Comparison of ENCODE assay signal across 30 cellular contexts in the genomic region with DNA sequence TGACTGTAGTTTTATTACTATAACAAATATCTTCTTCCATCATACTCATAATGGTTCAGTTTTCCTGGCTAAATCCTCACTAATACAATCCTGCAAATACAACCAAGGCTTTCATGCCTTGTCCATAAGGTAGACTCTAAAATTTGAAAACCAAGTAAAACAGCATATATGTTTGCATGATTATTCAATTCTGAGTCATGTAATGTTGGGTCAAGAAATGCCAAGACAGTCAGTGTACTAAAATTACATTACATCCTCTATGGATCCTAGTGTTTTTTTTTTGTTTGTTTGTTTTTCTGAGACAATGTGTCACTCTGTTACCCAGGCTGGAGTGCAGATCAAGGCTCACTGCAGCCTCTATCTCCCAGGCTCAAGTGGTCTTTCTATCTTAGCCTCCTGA. TPM values are rescaled to one million over a fixed set of nuclear protein-coding genes. Genes with fewer than 3 reads are reported as not detected.
DNase-seq lines count a peak whose midpoint lies in the region; ATAC-seq, FAIRE-seq and TF ChIP-seq lines count a peak whose summit lies in the region.
"Had no signal": no experiment of that assay in that cellular context is flagged by ENCODE, and none has a peak within 500 bp of the region (broad histone marks: within the 10 kb centered on the region; RNA-seq: fewer than 3 reads in every experiment).

No MANE protein-coding gene starts in this region.

- H4K5ac ChIP-seq in H1 (ENCODE audit: insufficient read length, low read depth, low read length), result no peak overlapping the region

- no peak for ATAC-seq in HG02885 (IDR thresholded peaks at IDR 0.05; ENCODE audit: poor library complexity, unreplicated experiment)
- ATAC-seq: GM12878 had no signal

- no peak for TF ChIP-seq POLR2A in H1 (IDR thresholded peaks at IDR 0.05; ENCODE audit: control extremely low read depth in 1 of 2, low read depth in 2 of 2, low read length in 2 of 2)

- no peak overlapping the region for H4K91ac ChIP-seq in H1 (replicated peaks; ENCODE audit: insufficient read length, low read length)

- no peak overlapping the region for H2BK5ac ChIP-seq in H1 (ENCODE audit: low read depth, low read length)

- TF ChIP-seq EP300 in H1 (IDR thresholded peaks at IDR 0.05; ENCODE audit: borderline replicate concordance in 1 of 2, low read depth in 2 of 2, low read length in 2 of 2), result no peak

- H3K4me3 ChIP-seq in H1 (ENCODE audit: extremely low read depth in 1 of 4, insufficient read depth in 2 of 4, low read depth in 3 of 4, low read length in 4 of 4), result no peak overlapping the region
- H3K4me3 ChIP-seq: BLaER1, GM12878 had no signal

- no peak overlapping the region for H3K14ac ChIP-seq in H1 (ENCODE audit: insufficient read length)

- no peak overlapping the region for H2BK12ac ChIP-seq in H1 (ENCODE audit: low read depth, low read length)

- no peak overlapping the region for H2AFZ ChIP-seq in H1 (ENCODE audit: low read length)

- H2BK120ac ChIP-seq in H1 (replicated peaks; ENCODE audit: low read depth, low read length), result no peak overlapping the region

- no peaks in the 10 kb centered on the region for H3K9me3 ChIP-seq in H1 (ENCODE audit: insufficient read depth in 2 of 2, low read depth in 1 of 2, low read length in 1 of 2)
- H3K9me3 ChIP-seq: BE2C had no signal

- H3K23me2 ChIP-seq in H1 (ENCODE audit: low read depth, low read length), result no peaks in the 10 kb centered on the region

- POLR2A ChIA-PET in H1 (lab: Charles Lee; ENCODE audit: partially characterized antibody), result no interaction called here

- no peaks in the 10 kb centered on the region for H3K4me1 ChIP-seq in H1 (replicated peaks in 1 of 4; ENCODE audit: control insufficient read depth in 3 of 4, insufficient read depth in 4 of 4, low read length in 3 of 4)
- H3K4me1 ChIP-seq: BE2C, BLaER1 had no signal

- CTCF ChIA-PET in H1 (lab: Charles Lee; ENCODE audit: partially characterized antibody), result no interaction called here

- H3K27me3 ChIP-seq in H1 (replicated peaks in 1 of 4; ENCODE audit: control insufficient read depth in 3 of 4, extremely low read depth in 1 of 4, insufficient read depth in 3 of 4, low read length in 3 of 4), result no peaks in the 10 kb centered on the region
- H3K27me3 ChIP-seq: BE2C had no signal

- DNase-seq in DMS53 (lab: John Stamatoyannopoulos, UW), result peak; percentile 5
- no peak for DNase-seq in DMS53 treated with DMSO at 0.1 percent for 48 hours (lab: John Stamatoyannopoulos, UW; ENCODE audit: unreplicated experiment)
- DNase-seq in HT1080 (ENCODE audit: low read depth), result peak; percentile 9
- peak; percentile 2 for DNase-seq in RPMI7951 (ENCODE audit: low read depth)
- DNase-seq in H1 (ENCODE audit: low read depth in 1 of 2, low spot score in 2 of 2), result no peak
- no peak for DNase-seq in NCI-H1694 treated with DMSO at 0.1 percent for 48 hours (lab: John Stamatoyannopoulos, UW)
- DNase-seq in germinal center (ENCODE audit: low spot score), result no peak
- DNase-seq: ACHN; BE2C; C1 segment of cervical spinal cord; CD4-positive, alpha-beta memory T cell; CD4-positive, CD25-positive, alpha-beta regulatory T cell; CD8-positive, alpha-beta memory T cell; COR-L47; DMS 273 treated with DMSO at 0.1 percent for 48 hours; DMS153; DMS79; DND-41; EL; GDM1 had no signal

- no peak for TF ChIP-seq RAD21 in H1 (IDR thresholded peaks at IDR 0.05 in 1 of 2, conservative IDR thresholded peaks at IDR 0.05 in 1 of 2; ENCODE audit: low read depth in 2 of 2, low read length in 2 of 2)

- no peaks in the 10 kb centered on the region for H3K79me1 ChIP-seq in H1 (ENCODE audit: low read depth, low read length)

- no peak overlapping the region for H2BK15ac ChIP-seq in H1 (ENCODE audit: low read length)

- no peak overlapping the region for H2AK5ac ChIP-seq in H1 (ENCODE audit: low read depth, low read length)

- no peak overlapping the region for H3K4ac ChIP-seq in H1 (replicated peaks; ENCODE audit: insufficient read length, low read depth, low read length)

- H3K4me2 ChIP-seq in H1 (ENCODE audit: insufficient read depth in 1 of 2, low read depth in 2 of 2, low read length in 2 of 2), result no peak overlapping the region
- H3K4me2 ChIP-seq: BLaER1 had no signal

- no peak overlapping the region for H3K9ac ChIP-seq in H1 (replicated peaks in 1 of 4; ENCODE audit: extremely low read depth in 1 of 4, low read depth in 3 of 4, low read length in 3 of 4)
- H3K9ac ChIP-seq: BLaER1 had no signal

- H3K18ac ChIP-seq in H1 (ENCODE audit: extremely low read depth, low read length), result no peak overlapping the region

- no peaks in the 10 kb centered on the region for H3K36me3 ChIP-seq in H1 (ENCODE audit: control insufficient read depth in 2 of 4, insufficient read depth in 4 of 4, low read length in 3 of 4)
- H3K36me3 ChIP-seq: BE2C, BLaER1 had no signal

- no peak for TF ChIP-seq CTCF in H1 (IDR thresholded peaks at IDR 0.05; ENCODE audit: control extremely low read depth in 1 of 3, insufficient read depth in 1 of 3, low read depth in 1 of 3, low read length in 3 of 3)

- H3K23ac ChIP-seq in H1 (ENCODE audit: insufficient read length), result no peak overlapping the region

- peak; percentile 7 for FAIRE-seq in H1 (lab: Jason Lieb, UNC)
- FAIRE-seq: A204.1, GM12878, GM18507 had no signal

- no peaks in the 10 kb centered on the region for H4K20me1 ChIP-seq in H1 (replicated peaks in 1 of 2; ENCODE audit: control insufficient read depth in 1 of 2, insufficient read depth in 2 of 2, low read length in 2 of 2)
- H4K20me1 ChIP-seq: BLaER1 had no signal

- no peak overlapping the region for H2BK20ac ChIP-seq in H1 (ENCODE audit: low read length)

- no peak overlapping the region for H3K56ac ChIP-seq in H1 (replicated peaks; ENCODE audit: insufficient read length, low read depth, low read length)

- no peak overlapping the region for H3K27ac ChIP-seq in H1 (ENCODE audit: low read depth, low read length)
- H3K27ac ChIP-seq: 22Rv1, BLaER1 had no signal

- H3K79me2 ChIP-seq in H1 (ENCODE audit: control insufficient read depth in 1 of 2, insufficient read depth in 2 of 2, low read length in 2 of 2), result no peaks in the 10 kb centered on the region

- H4K8ac ChIP-seq in H1 (ENCODE audit: extremely low read depth, insufficient read depth, low read length), result no peak overlapping the region

TF ChIP-seq in H1, 55 proteins besides CTCF, POLR2A, EP300 and RAD21 (continues in another document):
- TF ChIP-seq BACH1 (IDR thresholded peaks at IDR 0.05; ENCODE audit: low read length), result no peak
- TF ChIP-seq, protein P1, sequence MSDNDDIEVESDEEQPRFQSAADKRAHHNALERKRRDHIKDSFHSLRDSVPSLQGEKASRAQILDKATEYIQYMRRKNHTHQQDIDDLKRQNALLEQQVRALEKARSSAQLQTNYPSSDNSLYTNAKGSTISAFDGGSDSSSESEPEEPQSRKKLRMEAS (IDR thresholded peaks at IDR 0.05), result no peak
- TF ChIP-seq CHD2 (IDR thresholded peaks at IDR 0.05; ENCODE audit: low read length), result no peak
- TF ChIP-seq CBX8 (IDR thresholded peaks at IDR 0.05; ENCODE audit: borderline replicate concordance, low read depth, low read length), result no peak
- no peak for TF ChIP-seq ZNF274 (IDR thresholded peaks at IDR 0.05; ENCODE audit: borderline replicate concordance, extremely low read depth, low read length)
- TF ChIP-seq KDM4A (IDR thresholded peaks at IDR 0.05; ENCODE audit: low read depth, low read length, severe bottlenecking), result no peak
- TF ChIP-seq CREB1 (IDR thresholded peaks at IDR 0.05), result no peak
- no peak for TF ChIP-seq SIRT6 (IDR thresholded peaks at IDR 0.05; ENCODE audit: low read length)
- TF ChIP-seq KDM5A (IDR thresholded peaks at IDR 0.05; ENCODE audit: low read length), result no peak
- no peak for TF ChIP-seq TAF7 (optimal IDR thresholded peaks at IDR 0.05; ENCODE audit: borderline replicate concordance, low read depth, low read length)
- TF ChIP-seq ASH2L (IDR thresholded peaks at IDR 0.05; ENCODE audit: low read length), result no peak
- TF ChIP-seq CBX5 (IDR thresholded peaks at IDR 0.05; ENCODE audit: low read depth, low read length), result no peak
- TF ChIP-seq JUND (IDR thresholded peaks at IDR 0.05; ENCODE audit: low read length), result no peak

RNA-seq across cellular contexts. Expression of gene TEX13D, which starts 38.6 kb away (rescaled TPM):
- total RNA-seq in HT1080 (2014; rRNA removed; shearing (Covaris generic)), result 0.05 TPM in 1 of 2 replicates, not detected in the other
- polyA plus RNA-seq in HT1080 (2015; cell fraction: cytosol; rRNA removed), result 0.02 and 0.18 TPM in 2 replicates
- polyA plus RNA-seq in HT1080 (2015; cell fraction: nucleus; rRNA removed), result 0.41 TPM in 1 of 2 replicates, not detected in the other
- total RNA-seq in RPMI7951 (2014; rRNA removed; shearing (Covaris generic)), result not detected in 2 replicates
- total RNA-seq in H1 (2021; fragmentation: NEBNext Ultra II Directional; extraction: Animal tissue kit (Norgen Biotek cat#: 25700)), result 0.07 TPM in 1 of 2 replicates, not detected in the other
- polyA plus RNA-seq in H1 (2011; rRNA removed), result 0.03 TPM in 2 replicates
- polyA plus RNA-seq in H1 (2011; cell fraction: cytosol; rRNA removed), result 0.03 TPM
- polyA plus RNA-seq in H1 (2011; cell fraction: nucleus; rRNA removed), result 0.04 TPM
- polyA plus RNA-seq in H1 (2012, experiment 1 of 2), result not detected in 4 replicates
- polyA plus RNA-seq in H1 (2012, experiment 2 of 2), result not detected
- polyA plus RNA-seq in H1 (2013, experiment 1 of 2), result 0.04 TPM
- polyA plus RNA-seq in H1 (2013, experiment 2 of 2), result 0.02 TPM
- not detected in 2 replicates for polyA minus RNA-seq in H1 (2011; rRNA and poly(A)+ RNA removed)
- polyA minus RNA-seq in H1 (2011; cell fraction: cytosol; rRNA and poly(A)+ RNA removed), result not detected
- not detected for polyA minus RNA-seq in H1 (2011; cell fraction: nucleus; rRNA and poly(A)+ RNA removed)
- total RNA-seq: CD4-positive, alpha-beta memory T cell; CD4-positive, CD25-positive, alpha-beta regulatory T cell; Daoy; G401 had no signal
- polyA plus RNA-seq: AG04450; CD14-positive monocyte; CD4-positive, alpha-beta memory T cell; CD4-positive, CD25-positive, alpha-beta regulatory T cell; CD8-positive, alpha-beta memory T cell had no signal

RNA-seq across cellular contexts. Expression of gene SH2D1A, which starts 52.6 kb away (rescaled TPM):
- not detected in 2 replicates for total RNA-seq in HT1080 (2014; rRNA removed; shearing (Covaris generic))
- not detected in 2 replicates for polyA plus RNA-seq in HT1080 (2015; cell fraction: cytosol; rRNA removed)
- not detected in 2 replicates for polyA plus RNA-seq in HT1080 (2015; cell fraction: nucleus; rRNA removed)
- total RNA-seq in RPMI7951 (2014; rRNA removed; shearing (Covaris generic)), result not detected in 2 replicates
- total RNA-seq in H1 (2021; fragmentation: NEBNext Ultra II Directional; extraction: Animal tissue kit (Norgen Biotek cat#: 25700)), result not detected in 2 replicates
- not detected in 2 replicates for polyA plus RNA-seq in H1 (2011; rRNA removed)
- polyA plus RNA-seq in H1 (2011; cell fraction: cytosol; rRNA removed), result not detected
- 0.06 TPM for polyA plus RNA-seq in H1 (2011; cell fraction: nucleus; rRNA removed)
- 0.08 TPM in 1 of 4 replicates, not detected in the others for polyA plus RNA-seq in H1 (2012, experiment 1 of 2)
- polyA plus RNA-seq in H1 (2012, experiment 2 of 2), result not detected
- polyA plus RNA-seq in H1 (2013, experiment 1 of 2), result 0.04 TPM
- 0.06 TPM for polyA plus RNA-seq in H1 (2013, experiment 2 of 2)
- polyA minus RNA-seq in H1 (2011; rRNA and poly(A)+ RNA removed), result not detected in 2 replicates
- not detected for polyA minus RNA-seq in H1 (2011; cell fraction: cytosol; rRNA and poly(A)+ RNA removed)
- not detected for polyA minus RNA-seq in H1 (2011; cell fraction: nucleus; rRNA and poly(A)+ RNA removed)
- total RNA-seq: Daoy, G401 had no signal
- polyA plus RNA-seq: AG04450 had no signal

Comparison
In these comparisons a context has a peak if more than half of its experiments do, and no peak if none do; other contexts are left out.
1. DNase-seq: peak in DMS53 (single experiment), HT1080 (single experiment) and RPMI7951 (single experiment); none in DMS53 treated with DMSO at 0.1 percent for 48 hours (single experiment), H1 (0 of 2), NCI-H1694 treated with DMSO at 0.1 percent for 48 hours (single experiment) and germinal center (single experiment).